ENCODE assay signal across 8 cellular contexts in the genomic region with DNA sequence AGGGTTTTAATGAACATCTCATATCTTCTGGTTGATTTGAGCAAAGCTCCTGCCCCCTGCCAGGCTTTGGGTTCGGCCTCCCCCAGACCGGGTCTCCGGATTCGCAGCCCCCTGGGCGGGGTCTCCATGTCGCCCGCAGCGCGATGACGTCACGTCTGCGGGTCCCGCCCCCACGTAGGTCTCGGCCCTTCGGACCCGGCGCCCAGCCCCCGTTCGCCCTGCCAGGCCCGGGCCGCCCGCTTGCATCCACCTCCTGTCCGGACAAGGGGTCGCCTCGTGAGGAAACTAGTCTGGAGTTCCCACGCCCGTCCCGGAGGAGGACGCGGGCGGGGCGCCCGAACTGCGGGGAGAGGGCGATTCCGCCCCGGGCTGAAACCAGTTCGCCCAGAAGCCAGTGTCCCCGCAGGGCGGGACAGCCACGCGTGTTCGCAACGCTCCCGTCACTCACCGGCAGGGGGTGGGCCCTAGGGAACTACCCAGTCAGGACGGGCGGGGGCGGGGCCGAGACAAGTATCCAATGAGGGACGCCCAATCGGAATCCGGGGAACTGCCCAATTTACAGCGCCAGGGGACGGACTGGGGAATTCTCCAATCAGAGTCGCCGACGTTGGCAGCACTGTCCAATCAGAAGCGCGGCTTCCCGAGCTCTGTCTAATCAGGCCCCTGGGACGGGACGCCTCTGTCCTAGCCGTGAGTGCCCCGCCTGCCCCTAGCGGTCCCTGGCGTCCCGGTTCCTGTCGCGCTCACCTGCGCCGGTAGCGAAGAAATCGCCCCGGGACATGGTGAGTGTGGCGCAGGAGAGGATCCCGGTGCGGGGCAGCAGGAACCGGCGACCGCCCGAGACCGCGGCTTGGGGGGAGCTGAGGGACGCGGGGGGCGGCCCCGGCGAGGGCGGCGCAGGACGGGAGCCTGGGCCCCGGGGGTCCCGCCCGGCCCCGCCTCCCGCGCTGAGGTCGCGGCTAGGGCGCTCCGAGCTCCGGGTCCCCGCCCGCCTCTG. TPM values are rescaled to one million over a fixed set of nuclear protein-coding genes. Genes with fewer than 3 reads are reported as not detected.
DNase-seq lines count a peak whose midpoint lies in the region; ATAC-seq and TF ChIP-seq lines count a peak whose summit lies in the region.

A gene (plus strand): TSS at position 682 of the 997 bp plus-strand sequence. CDS start 98 bp downstream, at position 780.

- 0 out of 2 replicates have a peak, but pooled peaks cover 4% of the 10 kb centered on the region for H3F3A ChIP-seq in GM23248 (ENCODE audit: insufficient read depth)

- peak within 1 kb of the TSS; percentile 81 for H3K27ac ChIP-seq in GM23248

- peak; percentile 25 to 43 (median 30) for TF ChIP-seq CTCF in nephron (IDR thresholded peaks at IDR 0.05; ENCODE audit: unreplicated experiment in 3 of 3)

- H3K4me3 Mint-ChIP-seq in nephron = peak within 1 kb of the TSS; percentile 95 to 99 (median 98)

- no peaks in the 10 kb centered on the region for H4K20me1 ChIP-seq in GM23248 (ENCODE audit: insufficient read depth)

- H3K4me1 ChIP-seq in GM23248 (ENCODE audit: insufficient read depth) = no peaks in the 10 kb centered on the region

- DNase-seq in EL (peak; percentile 99), GM23248 (peak; percentile 100), LHCN-M2 (ENCODE audit: low read depth) (peak; percentile 99), SHP77 (lab: John Stamatoyannopoulos, UW) (peak; percentile 97 to 98), activated gamma-delta T cell (lab: John Stamatoyannopoulos, UW) (peak; percentile 93), fibroblast of the conjunctiva (ENCODE audit: low read depth) (peak; percentile 97)
- DNase-seq in stimulated activated naive CD8-positive, alpha-beta T cell treated with anti-CD3 and anti-CD28 coated beads, Interleukin-15, Interleukin-2, amounts not matched to agents 100 U/mL and 50 U/mL, for 24 hours = peak; percentile 96

- H3K27me3 Mint-ChIP-seq in nephron (ENCODE audit: low read depth) = no peaks in the 10 kb centered on the region

- peaks cover 15% of the 10 kb centered on the region for H3K4me1 Mint-ChIP-seq in nephron

- H3K4me3 ChIP-seq in GM23248 = peak within 1 kb of the TSS; percentile 84

- H3K27ac Mint-ChIP-seq in nephron = peak within 1 kb of the TSS; percentile 90 to 97 (median 95)

- H3K9me3 ChIP-seq in GM23248 (ENCODE audit: low read depth) = no peaks in the 10 kb centered on the region

- H3K4me2 ChIP-seq in GM23248 (ENCODE audit: unreplicated experiment) = peak within 1 kb of the TSS; percentile 97

- H3K9me2 ChIP-seq in GM23248 (ENCODE audit: insufficient read depth) = no peaks in the 10 kb centered on the region

- peak within 1 kb of the TSS; percentile 84 for H3K9ac ChIP-seq in GM23248

- peaks cover 30% of the 10 kb centered on the region for H3K9me3 Mint-ChIP-seq in nephron

- H3K79me2 ChIP-seq in GM23248 (ENCODE audit: insufficient read depth) = peaks cover 44% of the 10 kb centered on the region

- WGBS in GM23248 (ENCODE audit: low coverage in 1 of 2, low lambda C conversion rate in 2 of 2, missing lambda C conversion rate in 2 of 2), 2 experiments = 1 to 3% methylated on average over 62 to 101 of the region's 106 CpGs

- no peaks in the 10 kb centered on the region for H3K27me3 ChIP-seq in GM23248 (replicated peaks; ENCODE audit: insufficient read depth)

- peak; percentile 100 for ATAC-seq in stimulated activated naive CD8-positive, alpha-beta T cell treated with anti-CD3 and anti-CD28 coated beads, Interleukin-15, Interleukin-2, amounts not matched to agents 100 U/mL and 50 U/mL, for 24 hours

- in situ Hi-C loops in GM23248 (cut with MboI) = no loop called here

- peak within 1 kb of the TSS; percentile 94 for H2AFZ ChIP-seq in GM23248

- peaks cover 74% of the 10 kb centered on the region for H3K36me3 Mint-ChIP-seq in nephron (ENCODE audit: low read depth)

- no peaks in the 10 kb centered on the region; the same call in 1 of the 2 replicates for H3K36me3 ChIP-seq in GM23248 (ENCODE audit: low read depth)

RNA-seq across cellular contexts. Expression of the gene that starts here (rescaled TPM):
- total RNA-seq in GM23248 (2014; rRNA removed; shearing (Covaris generic)) = 4.3 and 7.3 TPM in 2 replicates
- 5.8 and 6.2 TPM in 2 replicates for polyA plus RNA-seq in GM23248 (2016; fragmentation: Nextera tagmentation; extraction: Ambion mirVana)
- 6.7 and 7.7 TPM in 2 replicates for total RNA-seq in LHCN-M2 (2014; rRNA removed)
- 2.5 TPM for polyA plus RNA-seq in LHCN-M2 (2012)

Comparison
In these comparisons a context has a peak if more than half of its experiments do, and no peak if none do; other contexts are left out.
1. Peak in every context shown above with its lines: DNase-seq, ATAC-seq, H3K4me3 ChIP-seq and H3K27ac ChIP-seq.